Comparison of ENCODE assay signal across 9 cellular contexts in the genomic region with DNA sequence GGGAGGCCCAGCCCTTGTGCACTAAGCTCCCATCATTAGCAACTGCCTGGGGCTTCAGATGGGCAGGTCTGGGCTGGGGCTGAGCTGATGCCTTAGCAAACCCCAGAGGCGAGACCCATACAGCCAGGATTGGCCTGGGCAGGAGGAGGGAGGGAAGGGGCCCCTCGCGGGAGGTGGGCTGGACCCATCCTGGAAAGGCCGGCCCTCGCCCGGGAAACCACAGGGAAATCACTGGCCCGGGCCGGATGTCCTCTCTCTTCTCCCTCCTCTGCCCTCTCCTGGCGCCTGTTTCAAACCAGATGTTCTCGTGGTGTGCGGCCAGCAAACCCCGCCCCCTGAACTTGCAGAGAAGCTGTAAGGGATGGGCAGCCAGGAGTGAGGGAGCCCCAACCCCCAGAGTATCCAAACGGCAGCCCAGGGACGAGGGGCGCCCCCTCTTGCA.
A peak's percentile ranks its signal among the peaks of the same experiment; 100 is the strongest.
DNase-seq lines count a peak whose midpoint lies in the region; ATAC-seq and FAIRE-seq lines count a peak whose summit lies in the region.
"Had no signal": no experiment of that assay in that cellular context is flagged by ENCODE, and none has a peak within 500 bp of the region (broad histone marks: within the 10 kb centered on the region; RNA-seq: fewer than 3 reads in every experiment).

No MANE protein-coding gene starts in this region.

- no peaks in the 10 kb centered on the region for H3K36me3 ChIP-seq in adipocyte (ENCODE audit: control insufficient read depth, insufficient read depth, low read length, severe bottlenecking)

- peaks cover 6% of the 10 kb centered on the region for H3K4me1 ChIP-seq in adipocyte (ENCODE audit: control insufficient read depth, insufficient read depth, low read length)

- H3K4me3 ChIP-seq in adipocyte (ENCODE audit: low read length) = no peak overlapping the region

- H3K9ac ChIP-seq in adipocyte (ENCODE audit: low read length) = peak overlapping the region; percentile 58

- peaks cover 4% of the 10 kb centered on the region for H3K27me3 ChIP-seq in adipocyte (replicated peaks; ENCODE audit: control insufficient read depth, insufficient read depth, low read length)

- FAIRE-seq in urothelium cell line (lab: Jason Lieb, UNC) = no peak
- FAIRE-seq: endometrium had no signal

- no peak for ATAC-seq in GM21390 (IDR thresholded peaks at IDR 0.05; ENCODE audit: unreplicated experiment)

- DNase-seq in NCI-H524 (lab: John Stamatoyannopoulos, UW) (peak; percentile 55 to 77), NCI-H524 treated with DMSO at 0.1 percent for 48 hours (lab: John Stamatoyannopoulos, UW) (no peak), adipocyte (ENCODE audit: low read depth) (peak; percentile 78), iPS-NIHi7 (ENCODE audit: extremely low spot score) (peak; percentile 88), urothelium cell line (ENCODE audit: low spot score) (peak; percentile 81), DMS153 treated with DMSO at 0.1 percent for 48 hours (lab: John Stamatoyannopoulos, UW; ENCODE audit: unreplicated experiment) (no peak)
- no peak for DNase-seq in activated effector memory CD4-positive, alpha-beta T cell treated with Interleukin-2 at 50 U/mL for 16 hours

- H3K9me3 ChIP-seq in adipocyte (ENCODE audit: control insufficient read depth, low read length) = peaks cover 4% of the 10 kb centered on the region

Comparison
In these comparisons a context has a peak if more than half of its experiments do, and no peak if none do; other contexts are left out.
1. DNase-seq: peak in NCI-H524 (2 of 2), adipocyte (single experiment), iPS-NIHi7 (single experiment) and urothelium cell line (single experiment); none in NCI-H524 treated with DMSO at 0.1 percent for 48 hours (single experiment), DMS153 treated with DMSO at 0.1 percent for 48 hours (single experiment) and activated effector memory CD4-positive, alpha-beta T cell treated with Interleukin-2 at 50 U/mL for 16 hours (single experiment).